17 cellular contexts compared by ENCODE assay signal in genomic region chr16:83581082-83581481, GRCh38.
DNase-seq lines count a peak whose midpoint lies in the region; ATAC-seq, FAIRE-seq and TF ChIP-seq lines count a peak whose summit lies in the region.
"Had no signal": no experiment of that assay in that cellular context is flagged by ENCODE, and none has a peak within 500 bp of the region (broad histone marks: within the 10 kb centered on the region; RNA-seq: fewer than 3 reads in every experiment).

No MANE protein-coding gene starts in this region.

- H3K27me3 Mint-ChIP-seq in CD14-positive monocyte (ENCODE audit: low read depth in 3 of 3) = peaks cover 5 to 14% (median 6%) of the 10 kb centered on the region in 3 donors
- H3K27me3 Mint-ChIP-seq: CD4-positive, CD25-positive, alpha-beta regulatory T cell had no signal

- H3K36me3 Mint-ChIP-seq in CD14-positive monocyte = no peaks in the 10 kb centered on the region
- H3K36me3 Mint-ChIP-seq: CD4-positive, CD25-positive, alpha-beta regulatory T cell had no signal

- no peaks in the 10 kb centered on the region for H3K4me1 Mint-ChIP-seq in CD14-positive monocyte
- H3K4me1 Mint-ChIP-seq: CD4-positive, CD25-positive, alpha-beta regulatory T cell; naive thymus-derived CD8-positive, alpha-beta T cell had no signal

- peaks cover 0 to 5% (median 0%) of the 10 kb centered on the region in 7 donors for H3K9me3 Mint-ChIP-seq in CD14-positive monocyte

- no peak for FAIRE-seq in frontal cortex (lab: Jason Lieb, UNC)
- FAIRE-seq: endothelial cell of umbilical vein had no signal

- ATAC-seq in GM18858 (IDR thresholded peaks at IDR 0.05; ENCODE audit: unreplicated experiment) (peak; percentile 58), GM21786 (IDR thresholded peaks at IDR 0.05; ENCODE audit: unreplicated experiment) (peak; percentile 79), HG03175 (IDR thresholded peaks at IDR 0.05; ENCODE audit: unreplicated experiment) (peak; percentile 91)
- ATAC-seq: naive thymus-derived CD8-positive, alpha-beta T cell had no signal

- intact Hi-C loops in CD14-positive monocyte (cut with micrococcal nuclease) = no loop called here

- H3K4me3 Mint-ChIP-seq in CD14-positive monocyte = no peak overlapping the region
- H3K4me3 Mint-ChIP-seq: activated naive CD8-positive, alpha-beta T cell; CD4-positive, CD25-positive, alpha-beta regulatory T cell; naive thymus-derived CD8-positive, alpha-beta T cell had no signal

- DNase-seq in iris pigment epithelial cell (ENCODE audit: low read depth) (peak; percentile 10), NAMALWA (ENCODE audit: low spot score) (no peak), CD14-positive monocyte (ENCODE audit: low spot score) (no peak), GM19240 (ENCODE audit: insufficient read length, low spot score) (no peak), frontal cortex (ENCODE audit: low spot score in 2 of 2) (no peak)
- DNase-seq: activated CD8-positive, alpha-beta memory T cell treated with anti-CD3 and anti-CD28 coated beads, Interleukin-2, amount 50 U/mL, for 48 hours; CD4-positive, CD25-positive, alpha-beta regulatory T cell; hypothalamus; Karpas-422; naive thymus-derived CD8-positive, alpha-beta T cell; NCI-H2029 treated with DMSO at 0.1 percent for 48 hours; NCI-H82 had no signal

- no peak overlapping the region for H3K27ac Mint-ChIP-seq in CD14-positive monocyte
- H3K27ac Mint-ChIP-seq: activated naive CD8-positive, alpha-beta T cell; CD4-positive, CD25-positive, alpha-beta regulatory T cell; naive thymus-derived CD8-positive, alpha-beta T cell had no signal

- TF ChIP-seq CTCF in CD14-positive monocyte (IDR thresholded peaks at IDR 0.05) = no peak
